16 cellular contexts compared by ENCODE assay signal in genomic region chr12:109962388-109962787, GRCh38. TPM values are rescaled to one million over a fixed set of nuclear protein-coding genes. Genes with fewer than 3 reads are reported as not detected.
DNase-seq lines count a peak whose midpoint lies in the region; ATAC-seq and TF ChIP-seq lines count a peak whose summit lies in the region.
"Had no signal": no experiment of that assay in that cellular context is flagged by ENCODE, and none has a peak within 500 bp of the region (broad histone marks: within the 10 kb centered on the region; RNA-seq: fewer than 3 reads in every experiment).

No MANE protein-coding gene starts in this region.

- no peak overlapping the region for H3K4me3 Mint-ChIP-seq in activated naive CD8-positive, alpha-beta T cell treated with anti-CD3 and anti-CD28 coated beads, Interleukin-2, amount 10 ng/mL, durations not matched to agents 7 days and 5 days
- no peak overlapping the region for H3K4me3 Mint-ChIP-seq in activated naive CD8-positive, alpha-beta T cell treated with anti-CD3 and anti-CD28 coated beads, Interleukin-2, amount 50 U/mL, for 24 hours

- peak; percentile 33 for ATAC-seq in activated naive CD8-positive, alpha-beta T cell treated with anti-CD3 and anti-CD28 coated beads, Interleukin-2, amount 10 ng/mL, durations not matched to agents 7 days and 5 days (ENCODE audit: low read depth)
- ATAC-seq in activated naive CD8-positive, alpha-beta T cell treated with anti-CD3 and anti-CD28 coated beads, Interleukin-2, amount 50 U/mL, for 24 hours = no peak
- ATAC-seq in lower lobe of right lung = no peak
- no peak for ATAC-seq in stimulated activated naive CD8-positive, alpha-beta T cell treated with anti-CD3 and anti-CD28 coated beads, Interleukin-15, Interleukin-2, amounts not matched to agents 100 U/mL and 50 U/mL, for 24 hours
- ATAC-seq: Panc1 had no signal

- H3K4me1 ChIP-seq in adipocyte (ENCODE audit: control insufficient read depth, insufficient read depth, low read length) = peaks cover 26% of the 10 kb centered on the region
- peaks cover 0 to 30% (median 17%) of the 10 kb centered on the region in 6 donors for H3K4me1 ChIP-seq in spleen
- peaks cover 4% of the 10 kb centered on the region for H3K4me1 ChIP-seq in lower lobe of right lung

- peaks cover 39% of the 10 kb centered on the region for H3K36me3 Mint-ChIP-seq in activated naive CD8-positive, alpha-beta T cell treated with anti-CD3 and anti-CD28 coated beads, Interleukin-2, amount 10 ng/mL, durations not matched to agents 7 days and 5 days
- peaks cover 36% of the 10 kb centered on the region for H3K36me3 Mint-ChIP-seq in activated naive CD8-positive, alpha-beta T cell treated with anti-CD3 and anti-CD28 coated beads, Interleukin-2, amount 50 U/mL, for 24 hours (ENCODE audit: low read depth)

- 63 to 75% (median 68%) methylated on average over 3 of the region's 3 CpGs for WGBS in spleen, 5 donors

- intact Hi-C loops in spleen (cut with DNase I; ENCODE audit: low total_unique reads) (no loop called here), lower lobe of right lung (cut with DNase I) (no loop called here)

- no peaks in the 10 kb centered on the region for H3K27me3 Mint-ChIP-seq in activated naive CD8-positive, alpha-beta T cell treated with anti-CD3 and anti-CD28 coated beads, Interleukin-2, amount 10 ng/mL, durations not matched to agents 7 days and 5 days
- H3K27me3 Mint-ChIP-seq in activated naive CD8-positive, alpha-beta T cell treated with anti-CD3 and anti-CD28 coated beads, Interleukin-2, amount 50 U/mL, for 24 hours = no peaks in the 10 kb centered on the region

- no peak overlapping the region for H3K27ac Mint-ChIP-seq in activated naive CD8-positive, alpha-beta T cell treated with anti-CD3 and anti-CD28 coated beads, Interleukin-2, amount 10 ng/mL, durations not matched to agents 7 days and 5 days
- H3K27ac Mint-ChIP-seq in activated naive CD8-positive, alpha-beta T cell treated with anti-CD3 and anti-CD28 coated beads, Interleukin-2, amount 50 U/mL, for 24 hours = no peak overlapping the region

- DNase-seq in activated naive CD8-positive, alpha-beta T cell treated with anti-CD3 and anti-CD28 coated beads, Interleukin-2, amount 10 ng/mL, durations not matched to agents 7 days and 5 days = no peak
- DNase-seq in activated naive CD8-positive, alpha-beta T cell treated with anti-CD3 and anti-CD28 coated beads, Interleukin-2, amount 50 U/mL, for 24 hours = no peak
- DNase-seq in NCI-H2171 treated with DMSO at 0.1 percent for 48 hours (lab: John Stamatoyannopoulos, UW) = peak; percentile 52
- peak; percentile 19 for DNase-seq in adipocyte (ENCODE audit: low read depth)
- no peak for DNase-seq in spleen
- DNase-seq in NCI-H446 treated with DMSO at 0.1 percent for 48 hours (lab: John Stamatoyannopoulos, UW) = no peak
- DNase-seq in lower lobe of right lung = no peak
- no peak for DNase-seq in stimulated activated naive CD8-positive, alpha-beta T cell treated with anti-CD3 and anti-CD28 coated beads, Interleukin-15, Interleukin-2, amounts not matched to agents 100 U/mL and 50 U/mL, for 24 hours
- DNase-seq: activated naive CD4-positive, alpha-beta T cell treated with anti-CD3 and anti-CD28 coated beads, Interleukin-2, amount 50 U/mL, for 16 hours; Calu3; effector CD4-positive, alpha-beta T cell; hypothalamus; NCI-H146; nucleus accumbens; stimulated activated CD4-positive, alpha-beta T cell treated with anti-CD3 and anti-CD28 coated beads, Interleukin-2, amount 100 ng/mL, for 48 hours had no signal

- H3K4me3 ChIP-seq in adipocyte (ENCODE audit: low read length) (no peak overlapping the region), spleen (no peak overlapping the region), lower lobe of right lung (no peak overlapping the region)

- H3K27ac ChIP-seq in spleen = peak overlapping the region in 6 of 8 donors; percentile 26 to 62 (median 41)
- H3K27ac ChIP-seq in lower lobe of right lung = no peak overlapping the region

- H3K27me3 ChIP-seq in adipocyte (replicated peaks; ENCODE audit: control insufficient read depth, insufficient read depth, low read length) (no peaks in the 10 kb centered on the region), spleen (replicated peaks in 1 of 7) (no peaks in the 10 kb centered on the region), lower lobe of right lung (ENCODE audit: low read depth) (no peaks in the 10 kb centered on the region)

- peaks cover 52% of the 10 kb centered on the region for H3K36me3 ChIP-seq in adipocyte (ENCODE audit: control insufficient read depth, insufficient read depth, low read length, severe bottlenecking)
- peaks cover 9 to 100% (median 89%) of the 10 kb centered on the region in 6 donors for H3K36me3 ChIP-seq in spleen
- peaks cover 93% of the 10 kb centered on the region for H3K36me3 ChIP-seq in lower lobe of right lung

- TF ChIP-seq CTCF in spleen (IDR thresholded peaks at IDR 0.05 in 8 of 11, conservative IDR thresholded peaks at IDR 0.05 in 3 of 11) (no peak), lower lobe of right lung (IDR thresholded peaks at IDR 0.05) (no peak)

- H3K9me3 Mint-ChIP-seq in activated naive CD8-positive, alpha-beta T cell treated with anti-CD3 and anti-CD28 coated beads, Interleukin-2, amount 10 ng/mL, durations not matched to agents 7 days and 5 days = no peaks in the 10 kb centered on the region
- no peaks in the 10 kb centered on the region for H3K9me3 Mint-ChIP-seq in activated naive CD8-positive, alpha-beta T cell treated with anti-CD3 and anti-CD28 coated beads, Interleukin-2, amount 50 U/mL, for 24 hours

- POLR2A ChIA-PET in activated naive CD8-positive, alpha-beta T cell treated with anti-CD3 and anti-CD28 coated beads, Interleukin-2, amount 10 ng/mL, durations not matched to agents 7 days and 5 days (lab: Charles Lee) = interaction anchor here (0.6 kb wide), 1 partner anchor 401 kb away, joined by 4 read pairs; no protein-coding TSS in a partner anchor

- TF ChIP-seq POLR2A in spleen (IDR thresholded peaks at IDR 0.05) = no peak

- H3K9me3 ChIP-seq in adipocyte (ENCODE audit: control insufficient read depth, low read length) = no peaks in the 10 kb centered on the region
- no peaks in the 10 kb centered on the region for H3K9me3 ChIP-seq in spleen
- H3K9me3 ChIP-seq in lower lobe of right lung = no peaks in the 10 kb centered on the region

- peak overlapping the region; percentile 15 for H3K9ac ChIP-seq in adipocyte (ENCODE audit: low read length)

- H3K4me1 Mint-ChIP-seq in activated naive CD8-positive, alpha-beta T cell treated with anti-CD3 and anti-CD28 coated beads, Interleukin-2, amount 10 ng/mL, durations not matched to agents 7 days and 5 days = peaks cover 1% of the 10 kb centered on the region
- H3K4me1 Mint-ChIP-seq in activated naive CD8-positive, alpha-beta T cell treated with anti-CD3 and anti-CD28 coated beads, Interleukin-2, amount 50 U/mL, for 24 hours = peaks cover 5% of the 10 kb centered on the region

RNA-seq across cellular contexts. Expression of gene GIT2, which starts 33.8 kb away (rescaled TPM):
- total RNA-seq in activated naive CD8-positive, alpha-beta T cell treated with anti-CD3 and anti-CD28 coated beads, Interleukin-2, amount 10 ng/mL, durations not matched to agents 7 days and 5 days = 100 to 1,000 TPM; 101 to 103 TPM
- 100 to 1,000 TPM; 101 to 169 (median 129) TPM for total RNA-seq in spleen
- polyA plus RNA-seq in spleen = 10 to 100 TPM; 26.5 to 35.5 (median 32.0) TPM
- total RNA-seq in lower lobe of right lung = 62.2 TPM

RNA-seq across cellular contexts. Expression of gene ANKRD13A, which starts 36.8 kb away (rescaled TPM):
- 10 to 100 TPM; 85.8 to 88.8 TPM for total RNA-seq in activated naive CD8-positive, alpha-beta T cell treated with anti-CD3 and anti-CD28 coated beads, Interleukin-2, amount 10 ng/mL, durations not matched to agents 7 days and 5 days
- 100 to 1,000 TPM in 4 of 7 donors, 10 to 100 TPM in 3; 88.0 to 134 (median 110) TPM for total RNA-seq in spleen
- 10 to 100 TPM; 32.9 to 46.8 (median 46.6) TPM for polyA plus RNA-seq in spleen
- 62.5 TPM for total RNA-seq in lower lobe of right lung

Comparison
In these comparisons a context has a peak if more than half of its experiments do, and no peak if none do; other contexts are left out.
1. DNase-seq: peak in NCI-H2171 treated with DMSO at 0.1 percent for 48 hours (single experiment) and adipocyte (single experiment); none in activated naive CD8-positive, alpha-beta T cell treated with anti-CD3 and anti-CD28 coated beads, Interleukin-2, amount 10 ng/mL, durations not matched to agents 7 days and 5 days (single experiment), activated naive CD8-positive, alpha-beta T cell treated with anti-CD3 and anti-CD28 coated beads, Interleukin-2, amount 50 U/mL, for 24 hours (single experiment), spleen (single experiment), NCI-H446 treated with DMSO at 0.1 percent for 48 hours (single experiment), lower lobe of right lung (single experiment) and stimulated activated naive CD8-positive, alpha-beta T cell treated with anti-CD3 and anti-CD28 coated beads, Interleukin-15, Interleukin-2, amounts not matched to agents 100 U/mL and 50 U/mL, for 24 hours (single experiment).